18 cellular contexts compared by ENCODE assay signal in genomic region chr7:106063692-106064091, GRCh38. TPM values are rescaled to one million over a fixed set of nuclear protein-coding genes. Genes with fewer than 3 reads are reported as not detected.
A peak's percentile ranks its signal among the peaks of the same experiment; 100 is the strongest.
DNase-seq lines count a peak whose midpoint lies in the region; ATAC-seq, FAIRE-seq and TF ChIP-seq lines count a peak whose summit lies in the region.
"Had no signal": no experiment of that assay in that cellular context is flagged by ENCODE, and none has a peak within 500 bp of the region (broad histone marks: within the 10 kb centered on the region; RNA-seq: fewer than 3 reads in every experiment).

No MANE protein-coding gene starts in this region.

- peak overlapping the region in 3 of 4 donors; percentile 39 to 89 (median 85) for H3K4me3 Mint-ChIP-seq in IgD-negative memory B cell
- H3K4me3 Mint-ChIP-seq: central memory CD8-positive, alpha-beta T cell had no signal

- peak overlapping the region; percentile 25 for H3K4me2 ChIP-seq in keratinocyte (ENCODE audit: control insufficient read depth, extremely low read depth, insufficient read depth, low read depth, low read length)

- no peak overlapping the region for H2AFZ ChIP-seq in keratinocyte (ENCODE audit: control insufficient read depth, low read length)

- peaks cover 0 to 4% (median 2%) of the 10 kb centered on the region in 3 donors for H3K9me3 Mint-ChIP-seq in IgD-negative memory B cell
- H3K9me3 Mint-ChIP-seq: central memory CD8-positive, alpha-beta T cell had no signal

- no peak overlapping the region for H3K9ac ChIP-seq in keratinocyte (ENCODE audit: control insufficient read depth, extremely low read depth, insufficient read depth, low read length)
- no peak overlapping the region for H3K9ac ChIP-seq in stomach smooth muscle (ENCODE audit: low read length in 2 of 2)
- H3K9ac ChIP-seq: SK-N-SH had no signal

- H3K27me3 Mint-ChIP-seq in IgD-negative memory B cell, result peaks cover 2% of the 10 kb centered on the region
- H3K27me3 Mint-ChIP-seq: central memory CD8-positive, alpha-beta T cell had no signal

- H4K20me1 ChIP-seq in keratinocyte (ENCODE audit: control insufficient read depth, extremely low read depth, insufficient read depth, low read length), result no peaks in the 10 kb centered on the region

- TF ChIP-seq CTCF in RWPE2 (IDR thresholded peaks at IDR 0.05; ENCODE audit: poor library complexity, severe bottlenecking), result no peak
- no peak for TF ChIP-seq CTCF in keratinocyte (optimal IDR thresholded peaks at IDR 0.05 in 1 of 3, IDR thresholded peaks at IDR 0.05 in 1 of 3, conservative IDR thresholded peaks at IDR 0.05 in 1 of 3; ENCODE audit: extremely low read depth in 1 of 3, insufficient read depth in 2 of 3, low read length in 3 of 3)

- no peak for ATAC-seq in RWPE2 (ENCODE audit: low read depth)
- no peak for ATAC-seq in left lobe of liver
- ATAC-seq in GM18861 (IDR thresholded peaks at IDR 0.05; ENCODE audit: unreplicated experiment), result no peak
- ATAC-seq: stimulated activated naive CD8-positive, alpha-beta T cell treated with anti-CD3 and anti-CD28 coated beads, Interleukin-15, Interleukin-2, amounts not matched to agents 100 U/mL and 50 U/mL, for 24 hours had no signal

- H3K27ac ChIP-seq in RWPE2 (ENCODE audit: poor library complexity, severe bottlenecking) (peak overlapping the region; percentile 95), keratinocyte (ENCODE audit: control insufficient read depth, insufficient read depth, low read length) (peak overlapping the region; percentile 83), stomach smooth muscle (ENCODE audit: low read length) (peak overlapping the region; percentile 92)

- peaks cover 9% of the 10 kb centered on the region for H3K36me3 Mint-ChIP-seq in IgD-negative memory B cell

- no peak for FAIRE-seq in keratinocyte (lab: Jason Lieb, UNC)
- FAIRE-seq: kidney had no signal

- peaks cover 60 to 66% (median 62%) of the 10 kb centered on the region in 3 donors for H3K4me1 Mint-ChIP-seq in IgD-negative memory B cell

- dilution Hi-C loops in keratinocyte (cut with MboI; ENCODE audit: extremely low pct_ligation_motif_present, low sequenced_read_pairs), result no loop called here

- no peaks in the 10 kb centered on the region for H3K9me1 ChIP-seq in keratinocyte (ENCODE audit: control insufficient read depth, extremely low read depth, insufficient read depth, low read length)

- DNase-seq in RWPE2 (ENCODE audit: low spot score), result no peak
- DNase-seq in keratinocyte (ENCODE audit: low read depth, low spot score), result no peak
- no peak for DNase-seq in left lobe of liver (ENCODE audit: low spot score)
- no peak for DNase-seq in dermis blood vessel endothelial cell
- DNase-seq: activated gamma-delta T cell; amniotic stem cell; effector CD8-positive, alpha-beta T cell; EL; KBM-7; kidney; NCI-H1092; NCI-H526 treated with DMSO at 0.1 percent for 48 hours; stimulated activated naive CD8-positive, alpha-beta T cell treated with anti-CD3 and anti-CD28 coated beads, Interleukin-15, Interleukin-2, amounts not matched to agents 100 U/mL and 50 U/mL, for 24 hours had no signal

- H3K27ac Mint-ChIP-seq in IgD-negative memory B cell, result peak overlapping the region in 2 of 3 donors; percentile 26 to 76

- H3K79me2 ChIP-seq in keratinocyte (ENCODE audit: control insufficient read depth, insufficient read depth, low read length), result no peaks in the 10 kb centered on the region

- no peak overlapping the region for H3K4me3 ChIP-seq in RWPE2 (ENCODE audit: severe bottlenecking)
- no peak overlapping the region for H3K4me3 ChIP-seq in keratinocyte (ENCODE audit: control insufficient read depth in 2 of 3, extremely low read depth in 1 of 3, insufficient read depth in 2 of 3, low read depth in 1 of 3, low read length in 3 of 3)
- H3K4me3 ChIP-seq in stomach smooth muscle (ENCODE audit: low read length in 2 of 2), result no peak overlapping the region

- H3K36me3 ChIP-seq in RWPE2 (ENCODE audit: low read depth), result no peaks in the 10 kb centered on the region
- no peaks in the 10 kb centered on the region for H3K36me3 ChIP-seq in keratinocyte (ENCODE audit: control insufficient read depth in 2 of 2, extremely low read depth in 1 of 2, insufficient read depth in 2 of 2, low read length in 2 of 2)
- no peaks in the 10 kb centered on the region for H3K36me3 ChIP-seq in stomach smooth muscle (ENCODE audit: control insufficient read depth in 2 of 2, insufficient read depth in 2 of 2, low read length in 2 of 2)

- peaks cover 53% of the 10 kb centered on the region for H3K4me1 ChIP-seq in RWPE2 (ENCODE audit: insufficient read depth, poor library complexity, severe bottlenecking)
- H3K4me1 ChIP-seq in keratinocyte (ENCODE audit: control insufficient read depth, extremely low read depth, insufficient read depth, low read length), result peaks cover 77% of the 10 kb centered on the region
- H3K4me1 ChIP-seq in stomach smooth muscle (ENCODE audit: control insufficient read depth, insufficient read depth, low read length), result peaks cover 69% of the 10 kb centered on the region

- H3K9me3 ChIP-seq in RWPE2 (ENCODE audit: severe bottlenecking) (no peaks in the 10 kb centered on the region), keratinocyte (ENCODE audit: control insufficient read depth, low read depth, low read length) (no peaks in the 10 kb centered on the region), stomach smooth muscle (ENCODE audit: control insufficient read depth in 2 of 2, low read length in 2 of 2) (no peaks in the 10 kb centered on the region)
- H3K9me3 ChIP-seq: SK-N-SH had no signal

- no peaks in the 10 kb centered on the region for H3K27me3 ChIP-seq in RWPE2 (ENCODE audit: insufficient read depth, poor library complexity, severe bottlenecking)
- H3K27me3 ChIP-seq in keratinocyte (ENCODE audit: control insufficient read depth, extremely low read depth, insufficient read depth, low read length), result no peaks in the 10 kb centered on the region
- no peaks in the 10 kb centered on the region for H3K27me3 ChIP-seq in stomach smooth muscle (ENCODE audit: control insufficient read depth in 1 of 2, insufficient read depth in 2 of 2, low read length in 2 of 2)

RNA-seq across cellular contexts. Expression of gene SYPL1, which starts 48.4 kb away (rescaled TPM):
- polyA plus RNA-seq in IgD-negative memory B cell (200 TPM), keratinocyte (152 to 254 TPM (median 169 TPM) in 3 replicates)
- 23.2 TPM for polyA plus RNA-seq in keratinocyte (2011; ENCODE audit: low read depth)
- polyA plus RNA-seq in keratinocyte (2011; cell fraction: cytosol; rRNA removed), result 84.0 and 178 TPM in 2 replicates
- 192 and 248 TPM in 2 replicates for polyA plus RNA-seq in keratinocyte (2011; cell fraction: nucleus; rRNA removed)
- polyA plus RNA-seq in keratinocyte (2012; ENCODE audit: low replicate concordance), result 104 and 146 TPM in 2 replicates
- 60.7 to 198 TPM (median 188 TPM) in 3 replicates for polyA minus RNA-seq in keratinocyte
- polyA minus RNA-seq in keratinocyte (2011; cell fraction: cytosol; rRNA and poly(A)+ RNA removed), result 101 TPM
- 91.1 and 162 TPM in 2 replicates for polyA minus RNA-seq in keratinocyte (2011; cell fraction: nucleus; rRNA and poly(A)+ RNA removed)
- total RNA-seq in left lobe of liver (22.7 TPM), dermis blood vessel endothelial cell (92.7 and 133 TPM in 2 replicates)
